Comparison of ENCODE assay signal across 7 cellular contexts in the genomic region with DNA sequence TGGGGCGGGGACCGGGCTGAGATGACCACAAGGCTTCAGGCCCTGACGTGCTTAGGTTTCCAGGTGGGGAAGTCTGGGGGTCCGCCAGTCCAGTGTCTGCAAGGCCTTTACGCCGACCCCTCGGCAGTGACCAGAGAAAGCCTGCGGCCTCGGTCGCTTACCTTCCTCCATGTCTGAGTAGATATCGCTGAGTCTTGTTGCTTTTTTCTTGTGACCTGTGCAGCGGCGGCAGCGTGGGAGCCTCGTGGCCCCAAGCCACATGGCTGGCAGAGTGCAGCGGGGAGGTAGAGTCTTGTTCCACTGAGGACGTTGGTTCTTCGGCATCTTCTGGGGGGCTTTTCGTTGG. TPM values are rescaled to one million over a fixed set of nuclear protein-coding genes. Genes with fewer than 3 reads are reported as not detected.
A peak's percentile ranks its signal among the peaks of the same experiment; 100 is the strongest.
DNase-seq lines count a peak whose midpoint lies in the region; ATAC-seq and TF ChIP-seq lines count a peak whose summit lies in the region.

No MANE protein-coding gene starts in this region.

- no peak for DNase-seq in activated B cell treated with CpG ODN at 0.5 μM for 24 hours
- DNase-seq in epithelial cell of prostate (ENCODE audit: low read depth, low spot score): no peak
- DNase-seq in osteocyte (ENCODE audit: extremely low spot score, unreplicated experiment): no peak
- no peak for DNase-seq in NCI-H1436 (lab: John Stamatoyannopoulos, UW)
- no peak for DNase-seq in ecto neural progenitor cell (ENCODE audit: low spot score)

- peak; percentile 13 for ATAC-seq in GM19025 (IDR thresholded peaks at IDR 0.05; ENCODE audit: low read depth, unreplicated experiment)
- ATAC-seq in HG03064 (IDR thresholded peaks at IDR 0.05; ENCODE audit: low read depth, unreplicated experiment): peak; percentile 24
- ATAC-seq in activated B cell treated with CpG ODN at 0.5 μM for 24 hours (ENCODE audit: low read depth): peak; percentile 10

- H3K36me3 Mint-ChIP-seq in activated B cell treated with CpG ODN at 0.5 μM for 24 hours (ENCODE audit: low read depth) (peaks cover 83% of the 10 kb centered on the region), osteocyte (ENCODE audit: unreplicated experiment) (peaks cover 23% of the 10 kb centered on the region)

- no peaks in the 10 kb centered on the region for H3K27me3 Mint-ChIP-seq in activated B cell treated with CpG ODN at 0.5 μM for 24 hours
- H3K27me3 Mint-ChIP-seq in osteocyte (ENCODE audit: unreplicated experiment): no peaks in the 10 kb centered on the region

- CTCF ChIA-PET in activated B cell treated with CpG ODN at 0.5 μM for 24 hours (lab: Charles Lee): interaction anchor here (0.9 to 1.4 kb wide), 2 partner anchors 21 to 77 kb away, joined by 3 to 4 read pairs; no protein-coding TSS in a partner anchor

- H3K4me1 Mint-ChIP-seq in activated B cell treated with CpG ODN at 0.5 μM for 24 hours (peaks cover 35% of the 10 kb centered on the region), osteocyte (ENCODE audit: unreplicated experiment) (peaks cover 21% of the 10 kb centered on the region)

- intact Hi-C loops in activated B cell treated with CpG ODN at 0.5 μM for 24 hours (cut with micrococcal nuclease): loop anchor here (1.0 to 10.0 kb wide), 9 partner anchors 20 to 490 kb away; a partner anchor contains a TSS

- H3K27ac Mint-ChIP-seq in activated B cell treated with CpG ODN at 0.5 μM for 24 hours (peak overlapping the region; percentile 93), osteocyte (ENCODE audit: unreplicated experiment) (peak overlapping the region; percentile 98)

- peak overlapping the region; percentile 97 for H3K4me3 Mint-ChIP-seq in activated B cell treated with CpG ODN at 0.5 μM for 24 hours
- peak overlapping the region; percentile 84 for H3K4me3 Mint-ChIP-seq in osteocyte (ENCODE audit: unreplicated experiment)

- TF ChIP-seq CTCF in activated B cell treated with CpG ODN at 0.5 μM for 24 hours (IDR thresholded peaks at IDR 0.05): no peak
- TF ChIP-seq CTCF in osteocyte (IDR thresholded peaks at IDR 0.05): no peak

- no peaks in the 10 kb centered on the region for H3K9me3 Mint-ChIP-seq in activated B cell treated with CpG ODN at 0.5 μM for 24 hours
- H3K9me3 Mint-ChIP-seq in osteocyte (ENCODE audit: unreplicated experiment): no peaks in the 10 kb centered on the region

- POLR2A ChIA-PET in activated B cell treated with CpG ODN at 0.5 μM for 24 hours (lab: Charles Lee): interaction anchor here (0.9 to 2.3 kb wide), 9 partner anchors 14 to 591 kb away, joined by 3 to 11 read pairs (median 6); a partner anchor contains a TSS

- peak overlapping the region; percentile 94 for H3K27ac ChIP-seq in epithelial cell of prostate

RNA-seq across cellular contexts. Expression of a gene that starts 0.3 kb away (rescaled TPM):
- total RNA-seq in activated B cell treated with CpG ODN at 0.5 μM for 24 hours: 95.1 and 106 TPM in 2 replicates
- total RNA-seq in osteocyte: 46.0 and 48.2 TPM in 2 replicates

RNA-seq across cellular contexts. Expression of a gene that starts 19.7 kb away (rescaled TPM):
- 65.1 and 77.2 TPM in 2 replicates for total RNA-seq in activated B cell treated with CpG ODN at 0.5 μM for 24 hours
- 40.7 and 42.0 TPM in 2 replicates for total RNA-seq in osteocyte

RNA-seq across cellular contexts. Expression of a gene that starts 32.4 kb away (rescaled TPM):
- total RNA-seq in activated B cell treated with CpG ODN at 0.5 μM for 24 hours: 54.0 and 61.9 TPM in 2 replicates
- total RNA-seq in osteocyte: 112 and 114 TPM in 2 replicates
